Comparison of ENCODE assay signal across 21 cellular contexts in the genomic region with DNA sequence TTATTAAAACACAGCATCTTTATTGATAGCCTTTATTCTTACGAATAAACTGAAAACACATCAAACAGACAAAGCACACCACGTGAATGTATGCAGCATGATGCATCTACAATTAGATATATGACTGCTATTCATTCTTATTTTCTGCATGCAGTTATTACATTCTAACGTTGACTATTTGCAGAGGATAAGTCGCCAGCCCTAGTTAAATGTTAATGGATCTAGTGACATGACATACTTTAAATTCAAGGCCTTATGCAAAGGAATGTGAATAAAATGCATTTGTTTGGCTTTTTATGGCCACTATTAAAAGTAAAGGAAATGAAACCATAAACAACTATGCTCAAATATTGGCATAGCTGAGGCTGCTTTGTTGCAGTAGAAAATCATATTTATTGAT.
"Had no signal": no experiment of that assay in that cellular context is flagged by ENCODE, and none has a peak within 500 bp of the region (broad histone marks: within the 10 kb centered on the region; RNA-seq: fewer than 3 reads in every experiment).

No MANE protein-coding gene starts in this region.

- H3K27ac Mint-ChIP-seq: IgD-negative memory B cell had no signal

- DNase-seq: Kasumi-1, MM.1S, NCI-H1092 treated with DMSO at 0.1 percent for 48 hours, NCI-H1436, NCI-H187, NCI-H2029, NCI-H2081 treated with DMSO at 0.1 percent for 48 hours, NCI-H2171, NCI-H226, NCI-H446, NCI-H510A, NCI-H524 treated with DMSO at 0.1 percent for 48 hours, NCI-H69, NCI-H774, SHP77 had no signal

- H3K4me3 ChIP-seq: K562 had no signal

- H3K27ac ChIP-seq: HL-60, KMS-11, RWPE1 had no signal

- H3K4me1 Mint-ChIP-seq: IgD-negative memory B cell had no signal

- H3K27me3 Mint-ChIP-seq: IgD-negative memory B cell had no signal

- H3K9ac ChIP-seq: KMS-11 had no signal

- H3K4me3 Mint-ChIP-seq: IgD-negative memory B cell had no signal

- FAIRE-seq: HTR-8/SVneo, K562 had no signal
